Comparison of ENCODE assay signal across 17 cellular contexts in the genomic region with DNA sequence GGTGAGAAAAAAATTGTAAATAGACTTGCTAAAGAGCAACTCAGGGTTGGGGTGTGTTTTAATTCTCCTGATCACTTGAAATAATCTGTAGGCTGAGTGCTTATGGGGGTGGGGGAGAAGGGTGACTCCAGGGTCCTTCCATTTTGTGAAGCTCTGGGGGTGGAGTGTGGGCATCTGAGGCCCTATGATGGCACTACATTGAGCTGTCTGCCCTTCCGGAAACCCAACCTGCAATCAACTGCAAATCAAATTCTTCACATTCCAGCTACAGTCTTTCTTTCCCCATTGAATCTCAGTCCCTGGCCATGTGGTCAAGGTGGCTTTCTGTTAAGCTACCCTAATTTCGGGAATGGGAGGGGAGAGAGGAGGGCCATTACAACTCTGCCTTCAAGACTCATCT. TPM values are rescaled to one million over a fixed set of nuclear protein-coding genes. Genes with fewer than 3 reads are reported as not detected.
DNase-seq lines count a peak whose midpoint lies in the region; ATAC-seq, FAIRE-seq and TF ChIP-seq lines count a peak whose summit lies in the region.
"Had no signal": no experiment of that assay in that cellular context is flagged by ENCODE, and none has a peak within 500 bp of the region (broad histone marks: within the 10 kb centered on the region; RNA-seq: fewer than 3 reads in every experiment).

No MANE protein-coding gene starts in this region.

- TF ChIP-seq POLR2A in H54 (IDR thresholded peaks at IDR 0.05; ENCODE audit: low read depth, low read length) = no peak

- POLR2A ChIA-PET in CD4-positive, alpha-beta T cell (lab: Charles Lee) = interaction anchor here (0.7 kb wide), 1 partner anchor 81 kb away, joined by 3 read pairs; no protein-coding TSS in a partner anchor
- POLR2A ChIA-PET in activated CD4-positive, alpha-beta memory T cell treated with anti-CD3 and anti-CD28 coated beads, Interleukin-2, amount 10 ng/mL, durations not matched to agents 7 days and 5 days (lab: Charles Lee) = interaction anchor here (0.8 to 1.5 kb wide), 4 partner anchors 17 to 136 kb away, joined by 3 to 5 read pairs (median 4); a partner anchor contains a TSS

- H3K4me1 Mint-ChIP-seq in CD4-positive, alpha-beta T cell (ENCODE audit: low read depth) = peaks cover 11% of the 10 kb centered on the region
- H3K4me1 Mint-ChIP-seq in activated CD4-positive, alpha-beta memory T cell treated with anti-CD3 and anti-CD28 coated beads, Interleukin-2, amount 10 ng/mL, durations not matched to agents 7 days and 5 days = peaks cover 52% of the 10 kb centered on the region
- H3K4me1 Mint-ChIP-seq in stimulated activated memory B cell treated with anti-CD40 and anti-IgM and Interleukin-4, amounts not matched to agents 10 μg/mL and 1 μg/mL and 100 μg/mL, for 72 hours = no peaks in the 10 kb centered on the region

- H3K27me3 Mint-ChIP-seq in CD4-positive, alpha-beta T cell = no peaks in the 10 kb centered on the region
- H3K27me3 Mint-ChIP-seq in activated CD4-positive, alpha-beta memory T cell treated with anti-CD3 and anti-CD28 coated beads, Interleukin-2, amount 10 ng/mL, durations not matched to agents 7 days and 5 days = no peaks in the 10 kb centered on the region
- H3K27me3 Mint-ChIP-seq in stimulated activated memory B cell treated with anti-CD40 and anti-IgM and Interleukin-4, amounts not matched to agents 10 μg/mL and 1 μg/mL and 100 μg/mL, for 72 hours = no peaks in the 10 kb centered on the region

- intact Hi-C loops in CD4-positive, alpha-beta T cell (cut with DNase I, micrococcal nuclease) = no loop called here

- H3K9me3 ChIP-seq in CD4-positive, alpha-beta T cell (ENCODE audit: control insufficient read depth, low read length) = no peaks in the 10 kb centered on the region
- no peaks in the 10 kb centered on the region for H3K9me3 ChIP-seq in iPS-20b (ENCODE audit: insufficient read depth, low read depth, low read length)
- H3K9me3 ChIP-seq: BLaER1 treated with 17β-estradiol and CSF1 and Interleukin-3, amounts not matched to agents 10 nM and 100 nM had no signal

- H3K9ac ChIP-seq in iPS-20b (ENCODE audit: low read depth, low read length) = peak overlapping the region; percentile 35; the same call in 1 of the 2 replicates
- H3K9ac ChIP-seq: BLaER1 treated with 17β-estradiol and CSF1 and Interleukin-3, amounts not matched to agents 10 nM and 100 nM had no signal

- no peaks in the 10 kb centered on the region for H3K27me3 ChIP-seq in CD4-positive, alpha-beta T cell (ENCODE audit: control insufficient read depth, insufficient read depth, low read length)
- H3K27me3 ChIP-seq in iPS-20b (ENCODE audit: insufficient read depth, low read length) = no peaks in the 10 kb centered on the region
- H3K27me3 ChIP-seq: BLaER1 treated with 17β-estradiol and CSF1 and Interleukin-3, amounts not matched to agents 10 nM and 100 nM; foreskin keratinocyte had no signal

- H3K4me3 Mint-ChIP-seq in CD4-positive, alpha-beta T cell = no peak overlapping the region
- H3K4me3 Mint-ChIP-seq in activated CD4-positive, alpha-beta memory T cell treated with anti-CD3 and anti-CD28 coated beads, Interleukin-2, amount 10 ng/mL, durations not matched to agents 7 days and 5 days = no peak overlapping the region
- no peak overlapping the region for H3K4me3 Mint-ChIP-seq in stimulated activated memory B cell treated with anti-CD40 and anti-IgM and Interleukin-4, amounts not matched to agents 10 μg/mL and 1 μg/mL and 100 μg/mL, for 72 hours

- H3K4me1 ChIP-seq in iPS-20b (ENCODE audit: insufficient read depth, low read length) = peaks cover 14% of the 10 kb centered on the region

- peak overlapping the region; percentile 44 for H3K27ac Mint-ChIP-seq in CD4-positive, alpha-beta T cell
- H3K27ac Mint-ChIP-seq in activated CD4-positive, alpha-beta memory T cell treated with anti-CD3 and anti-CD28 coated beads, Interleukin-2, amount 10 ng/mL, durations not matched to agents 7 days and 5 days = peak overlapping the region; percentile 56
- H3K27ac Mint-ChIP-seq in stimulated activated memory B cell treated with anti-CD40 and anti-IgM and Interleukin-4, amounts not matched to agents 10 μg/mL and 1 μg/mL and 100 μg/mL, for 72 hours = no peak overlapping the region

- H3K4me3 ChIP-seq in iPS-20b (ENCODE audit: low read length) = no peak overlapping the region
- H3K4me3 ChIP-seq: BLaER1 treated with 17β-estradiol and CSF1 and Interleukin-3, amounts not matched to agents 10 nM and 100 nM had no signal

- no peaks in the 10 kb centered on the region for H3K9me3 Mint-ChIP-seq in CD4-positive, alpha-beta T cell
- no peaks in the 10 kb centered on the region for H3K9me3 Mint-ChIP-seq in activated CD4-positive, alpha-beta memory T cell treated with anti-CD3 and anti-CD28 coated beads, Interleukin-2, amount 10 ng/mL, durations not matched to agents 7 days and 5 days
- no peaks in the 10 kb centered on the region for H3K9me3 Mint-ChIP-seq in stimulated activated memory B cell treated with anti-CD40 and anti-IgM and Interleukin-4, amounts not matched to agents 10 μg/mL and 1 μg/mL and 100 μg/mL, for 72 hours

- no peak for FAIRE-seq in H54 (lab: Jason Lieb, UNC)
- FAIRE-seq: bronchial epithelial cell, islet of Langerhans had no signal

- DNase-seq in CD4-positive, alpha-beta T cell = no peak
- peak; percentile 35 for DNase-seq in H54 (ENCODE audit: insufficient read length, low spot score)
- no peak for DNase-seq in activated CD4-positive, alpha-beta memory T cell treated with anti-CD3 and anti-CD28 coated beads, Interleukin-2, amount 10 ng/mL, durations not matched to agents 7 days and 5 days
- no peak for DNase-seq in SW 1271 (lab: John Stamatoyannopoulos, UW)
- DNase-seq: activated CD4-positive, alpha-beta T cell treated with anti-CD3 and anti-CD28 coated beads for 4 hours; activated effector memory CD4-positive, alpha-beta T cell treated with anti-CD3 and anti-CD28 coated beads, Interleukin-2, amount 50 U/mL, for 16 hours; foreskin keratinocyte; GDM1; NCI-H187; NCI-H69 had no signal

- ATAC-seq in CD4-positive, alpha-beta T cell (ENCODE audit: poor library complexity) = no peak
- ATAC-seq in HG03432 (IDR thresholded peaks at IDR 0.05; ENCODE audit: unreplicated experiment) (no peak), GM19351 (IDR thresholded peaks at IDR 0.05; ENCODE audit: unreplicated experiment) (no peak)
- ATAC-seq in stimulated activated memory B cell treated with anti-CD40 and anti-IgM and Interleukin-4, amounts not matched to agents 10 μg/mL and 1 μg/mL and 100 μg/mL, for 72 hours = no peak
- ATAC-seq: foreskin keratinocyte had no signal

- CTCF ChIA-PET in CD4-positive, alpha-beta T cell (lab: Charles Lee) = interaction anchor here (0.7 kb wide), 2 partner anchors 59 to 233 kb away, joined by 3 to 4 read pairs; no protein-coding TSS in a partner anchor
- CTCF ChIA-PET in activated CD4-positive, alpha-beta memory T cell treated with anti-CD3 and anti-CD28 coated beads, Interleukin-2, amount 10 ng/mL, durations not matched to agents 7 days and 5 days (lab: Charles Lee) = interaction anchor here (0.6 to 2.7 kb wide), 5 partner anchors 8 to 168 kb away, joined by 3 to 13 read pairs (median 4); a partner anchor contains a TSS

- H3K36me3 Mint-ChIP-seq in CD4-positive, alpha-beta T cell (ENCODE audit: low read depth) = peaks cover 65% of the 10 kb centered on the region
- peaks cover 47% of the 10 kb centered on the region for H3K36me3 Mint-ChIP-seq in activated CD4-positive, alpha-beta memory T cell treated with anti-CD3 and anti-CD28 coated beads, Interleukin-2, amount 10 ng/mL, durations not matched to agents 7 days and 5 days (ENCODE audit: low read depth)
- H3K36me3 Mint-ChIP-seq in stimulated activated memory B cell treated with anti-CD40 and anti-IgM and Interleukin-4, amounts not matched to agents 10 μg/mL and 1 μg/mL and 100 μg/mL, for 72 hours = peaks cover 46% of the 10 kb centered on the region

- no peak for TF ChIP-seq CTCF in CD4-positive, alpha-beta T cell (IDR thresholded peaks at IDR 0.05)

- H3K27ac ChIP-seq in CD4-positive, alpha-beta T cell (ENCODE audit: low read depth, low read length) = no peak overlapping the region
- H3K27ac ChIP-seq in iPS-20b (ENCODE audit: low read length) = peak overlapping the region; percentile 41
- H3K27ac ChIP-seq: BLaER1 treated with 17β-estradiol and CSF1 and Interleukin-3, amounts not matched to agents 10 nM and 100 nM; foreskin keratinocyte had no signal

- peaks cover 45% of the 10 kb centered on the region for H3K36me3 ChIP-seq in iPS-20b (ENCODE audit: insufficient read depth, low read depth, low read length)

RNA-seq across cellular contexts. Expression of a gene that starts 6.0 kb away (rescaled TPM):
- total RNA-seq in CD4-positive, alpha-beta T cell = 1 to 10 TPM; 1.0 to 1.8 TPM
- total RNA-seq in activated CD4-positive, alpha-beta memory T cell treated with anti-CD3 and anti-CD28 coated beads, Interleukin-2, amount 10 ng/mL, durations not matched to agents 7 days and 5 days = 10 to 100 TPM; 67.5 to 69.9 TPM

RNA-seq across cellular contexts. Expression of a gene that starts 27.3 kb away (rescaled TPM):
- 100 to 1,000 TPM; 114 to 115 TPM for total RNA-seq in CD4-positive, alpha-beta T cell
- 10 to 100 TPM; 65.2 to 65.5 TPM for total RNA-seq in activated CD4-positive, alpha-beta memory T cell treated with anti-CD3 and anti-CD28 coated beads, Interleukin-2, amount 10 ng/mL, durations not matched to agents 7 days and 5 days

Comparison
In these comparisons a context has a peak if more than half of its experiments do, and no peak if none do; other contexts are left out.
1. RNA of a gene that starts 6.0 kb away (total RNA-seq): 67.5 to 69.9 TPM in activated CD4-positive, alpha-beta memory T cell treated with anti-CD3 and anti-CD28 coated beads, Interleukin-2, amount 10 ng/mL, durations not matched to agents 7 days and 5 days; 1.0 to 1.8 TPM in CD4-positive, alpha-beta T cell; every median in the first group is over 10 times any median in the second.